22 cellular contexts compared by ENCODE assay signal in the genomic region with DNA sequence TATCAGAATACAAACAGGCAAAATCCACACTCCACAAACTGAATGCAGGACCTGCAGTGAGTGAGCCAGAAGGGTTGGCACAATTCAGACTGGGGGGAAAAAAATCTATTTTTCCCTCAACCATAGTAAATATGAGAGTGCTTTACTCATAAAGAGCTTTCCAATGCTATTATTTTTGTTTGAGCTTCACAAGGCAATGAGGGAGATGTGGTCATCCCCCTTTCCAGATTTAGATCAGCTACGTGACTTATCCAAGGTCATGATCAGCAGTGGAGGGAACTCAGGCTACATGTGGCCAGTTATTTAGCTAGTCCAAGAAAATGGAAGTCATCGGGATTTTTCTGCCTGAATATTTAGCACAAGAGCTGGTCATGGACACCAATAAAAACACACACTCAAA.
A peak's percentile ranks its signal among the peaks of the same experiment; 100 is the strongest.
DNase-seq lines count a peak whose midpoint lies in the region; ATAC-seq and TF ChIP-seq lines count a peak whose summit lies in the region.
"Had no signal": no experiment of that assay in that cellular context is flagged by ENCODE, and none has a peak within 500 bp of the region (broad histone marks: within the 10 kb centered on the region; RNA-seq: fewer than 3 reads in every experiment).

No MANE protein-coding gene starts in this region.

- no peaks in the 10 kb centered on the region for H3K79me2 ChIP-seq in osteoblast (ENCODE audit: insufficient read depth, low read length)

- H3K36me3 ChIP-seq in osteoblast (ENCODE audit: insufficient read depth, low read length) (no peaks in the 10 kb centered on the region), esophagus muscularis mucosa (no peaks in the 10 kb centered on the region)
- H3K36me3 ChIP-seq: breast epithelium, gastrocnemius medialis, upper lobe of right lung had no signal

- H3K4me3 ChIP-seq in osteoblast (ENCODE audit: insufficient read depth, low read length) (no peak overlapping the region), esophagus muscularis mucosa (no peak overlapping the region)
- H3K4me3 ChIP-seq: A549, breast epithelium, gastrocnemius medialis, upper lobe of right lung had no signal

- no peak for TF ChIP-seq CTCF in activated CD8-positive, alpha-beta T cell treated with anti-CD3 and anti-CD28 coated beads for 36 hours (IDR thresholded peaks at IDR 0.05)
- TF ChIP-seq CTCF in osteoblast (IDR thresholded peaks at IDR 0.05; ENCODE audit: extremely low read depth, low read depth, low read length) (no peak), esophagus muscularis mucosa (IDR thresholded peaks at IDR 0.05) (no peak)

- WGBS in esophagus muscularis mucosa: 90% methylated on average over 2 of the region's 2 CpGs

- CTCF ChIA-PET in activated CD8-positive, alpha-beta T cell treated with anti-CD3 and anti-CD28 coated beads for 36 hours (lab: Charles Lee): interaction anchor here (1.0 kb wide), 1 partner anchor 486 kb away, joined by 3 read pairs; no protein-coding TSS in a partner anchor
- CTCF ChIA-PET in activated CD8-positive, alpha-beta T cell treated with anti-CD3 and anti-CD28 coated beads, Interleukin-2, amount 10 ng/mL, durations not matched to agents 7 days and 5 days (lab: Charles Lee): interaction anchor here (0.7 kb wide), 1 partner anchor 1037 kb away, joined by 3 read pairs; no protein-coding TSS in a partner anchor

- ATAC-seq in activated CD8-positive, alpha-beta T cell treated with anti-CD3 and anti-CD28 coated beads for 36 hours: peak; percentile 35
- no peak for ATAC-seq in activated CD8-positive, alpha-beta T cell treated with anti-CD3 and anti-CD28 coated beads, Interleukin-2, amount 10 ng/mL, durations not matched to agents 7 days and 5 days
- ATAC-seq in GM21360 (IDR thresholded peaks at IDR 0.05; ENCODE audit: unreplicated experiment): peak; percentile 32
- ATAC-seq in HG03432 (IDR thresholded peaks at IDR 0.05; ENCODE audit: unreplicated experiment): peak; percentile 41
- ATAC-seq in GM21619 (IDR thresholded peaks at IDR 0.05; ENCODE audit: unreplicated experiment): no peak
- no peak for ATAC-seq in GM18517 (IDR thresholded peaks at IDR 0.05; ENCODE audit: unreplicated experiment)
- ATAC-seq: A549, gastrocnemius medialis, left colon, upper lobe of right lung, WTC11 had no signal

- no peak for TF ChIP-seq POLR2A in esophagus muscularis mucosa (IDR thresholded peaks at IDR 0.05; ENCODE audit: low read depth)

- no peaks in the 10 kb centered on the region for H3K27me3 Mint-ChIP-seq in activated CD8-positive, alpha-beta T cell treated with anti-CD3 and anti-CD28 coated beads for 36 hours
- peaks cover 6% of the 10 kb centered on the region for H3K27me3 Mint-ChIP-seq in activated CD8-positive, alpha-beta T cell treated with anti-CD3 and anti-CD28 coated beads, Interleukin-2, amount 10 ng/mL, durations not matched to agents 7 days and 5 days (ENCODE audit: low read depth)

- H3K36me3 Mint-ChIP-seq in activated CD8-positive, alpha-beta T cell treated with anti-CD3 and anti-CD28 coated beads for 36 hours (ENCODE audit: low read depth): no peaks in the 10 kb centered on the region
- H3K36me3 Mint-ChIP-seq in activated CD8-positive, alpha-beta T cell treated with anti-CD3 and anti-CD28 coated beads, Interleukin-2, amount 10 ng/mL, durations not matched to agents 7 days and 5 days (ENCODE audit: low read depth): no peaks in the 10 kb centered on the region
- H3K36me3 Mint-ChIP-seq: CD14-positive monocyte, WTC11 had no signal

- H4K20me1 ChIP-seq in osteoblast (ENCODE audit: insufficient read depth, low read length): no peaks in the 10 kb centered on the region

- H3K9me3 ChIP-seq in osteoblast (ENCODE audit: low read depth, low read length) (no peaks in the 10 kb centered on the region), esophagus muscularis mucosa (no peaks in the 10 kb centered on the region)
- H3K9me3 ChIP-seq: A549, breast epithelium, gastrocnemius medialis, upper lobe of right lung had no signal

- POLR2A ChIA-PET in activated CD8-positive, alpha-beta T cell treated with anti-CD3 and anti-CD28 coated beads for 36 hours (lab: Charles Lee): no interaction called here
- POLR2A ChIA-PET in activated CD8-positive, alpha-beta T cell treated with anti-CD3 and anti-CD28 coated beads, Interleukin-2, amount 10 ng/mL, durations not matched to agents 7 days and 5 days (lab: Charles Lee): no interaction called here

- no peak overlapping the region for H3K4me2 ChIP-seq in osteoblast (ENCODE audit: insufficient read depth, low read length)
- H3K4me2 ChIP-seq: A549 had no signal

- DNase-seq in activated CD8-positive, alpha-beta T cell treated with anti-CD3 and anti-CD28 coated beads for 36 hours: no peak
- no peak for DNase-seq in activated CD8-positive, alpha-beta T cell treated with anti-CD3 and anti-CD28 coated beads, Interleukin-2, amount 10 ng/mL, durations not matched to agents 7 days and 5 days
- no peak for DNase-seq in osteoblast (ENCODE audit: insufficient read length, low spot score, missing footprints)
- no peak for DNase-seq in esophagus muscularis mucosa (ENCODE audit: extremely low spot score)
- DNase-seq: activated naive CD8-positive, alpha-beta T cell treated with anti-CD3 and anti-CD28 coated beads, Interleukin-2, amount 10 ng/mL, durations not matched to agents 7 days and 5 days; DMS153; gastrocnemius medialis; left colon; NCI-H1694; NCI-H446; SHP77 treated with DMSO at 0.1 percent for 48 hours; stimulated activated naive CD4-positive, alpha-beta T cell treated with Interleukin-2 at 50 U/mL for 16 hours; upper lobe of right lung had no signal

- intact Hi-C loops in activated CD8-positive, alpha-beta T cell treated with anti-CD3 and anti-CD28 coated beads for 36 hours (cut with micrococcal nuclease): no loop called here
- intact Hi-C loops in esophagus muscularis mucosa (cut with DNase I): no loop called here

- H3K4me1 ChIP-seq in osteoblast (ENCODE audit: insufficient read depth, low read length) (peaks cover 7% of the 10 kb centered on the region), esophagus muscularis mucosa (peaks cover 0 to 18% (median 16%) of the 10 kb centered on the region in 4 donors)
- H3K4me1 ChIP-seq: A549, breast epithelium, gastrocnemius medialis had no signal

- TF ChIP-seq EP300 in esophagus muscularis mucosa (IDR thresholded peaks at IDR 0.05): no peak

- no peak overlapping the region for H3K27ac Mint-ChIP-seq in activated CD8-positive, alpha-beta T cell treated with anti-CD3 and anti-CD28 coated beads for 36 hours
- H3K27ac Mint-ChIP-seq in activated CD8-positive, alpha-beta T cell treated with anti-CD3 and anti-CD28 coated beads, Interleukin-2, amount 10 ng/mL, durations not matched to agents 7 days and 5 days: no peak overlapping the region
- H3K27ac Mint-ChIP-seq: activated naive CD8-positive, alpha-beta T cell treated with anti-CD3 and anti-CD28 coated beads, Interleukin-2, amount 10 ng/mL, durations not matched to agents 7 days and 5 days; CD14-positive monocyte; dendritic cell treated with granulocyte-macrophage colony-stimulating factor and Interleukin-4, amounts not matched to agents 40 ng/mL and 50 ng/mL, for 4 days; WTC11 had no signal

- no peak overlapping the region for H3K4me3 Mint-ChIP-seq in activated CD8-positive, alpha-beta T cell treated with anti-CD3 and anti-CD28 coated beads for 36 hours
- H3K4me3 Mint-ChIP-seq in activated CD8-positive, alpha-beta T cell treated with anti-CD3 and anti-CD28 coated beads, Interleukin-2, amount 10 ng/mL, durations not matched to agents 7 days and 5 days: no peak overlapping the region
- H3K4me3 Mint-ChIP-seq: activated naive CD8-positive, alpha-beta T cell treated with anti-CD3 and anti-CD28 coated beads, Interleukin-2, amount 10 ng/mL, durations not matched to agents 7 days and 5 days; CD14-positive monocyte; dendritic cell treated with granulocyte-macrophage colony-stimulating factor and Interleukin-4, amounts not matched to agents 40 ng/mL and 50 ng/mL, for 4 days; WTC11 had no signal

- H3K27me3 ChIP-seq in osteoblast (ENCODE audit: insufficient read depth, low read length): no peaks in the 10 kb centered on the region
- H3K27me3 ChIP-seq in esophagus muscularis mucosa: no peaks in the 10 kb centered on the region
- H3K27me3 ChIP-seq: breast epithelium, gastrocnemius medialis, upper lobe of right lung had no signal

- no peaks in the 10 kb centered on the region for H3K9me3 Mint-ChIP-seq in activated CD8-positive, alpha-beta T cell treated with anti-CD3 and anti-CD28 coated beads for 36 hours
- no peaks in the 10 kb centered on the region for H3K9me3 Mint-ChIP-seq in activated CD8-positive, alpha-beta T cell treated with anti-CD3 and anti-CD28 coated beads, Interleukin-2, amount 10 ng/mL, durations not matched to agents 7 days and 5 days (ENCODE audit: insufficient read depth)
- H3K9me3 Mint-ChIP-seq: CD14-positive monocyte; dendritic cell treated with granulocyte-macrophage colony-stimulating factor and Interleukin-4, amounts not matched to agents 40 ng/mL and 50 ng/mL, for 4 days had no signal

- H2AFZ ChIP-seq in osteoblast (ENCODE audit: low read length): peak overlapping the region; percentile 10

- peaks cover 36% of the 10 kb centered on the region for H3K4me1 Mint-ChIP-seq in activated CD8-positive, alpha-beta T cell treated with anti-CD3 and anti-CD28 coated beads for 36 hours (ENCODE audit: low read depth)
- H3K4me1 Mint-ChIP-seq in activated CD8-positive, alpha-beta T cell treated with anti-CD3 and anti-CD28 coated beads, Interleukin-2, amount 10 ng/mL, durations not matched to agents 7 days and 5 days (ENCODE audit: low read depth): peaks cover 19% of the 10 kb centered on the region

- H3K27ac ChIP-seq in osteoblast (ENCODE audit: low read depth, low read length): no peak overlapping the region
- H3K27ac ChIP-seq in esophagus muscularis mucosa (replicated peaks in 1 of 4): no peak overlapping the region
- H3K27ac ChIP-seq: A549, breast epithelium, gastrocnemius medialis, upper lobe of right lung had no signal

Comparison
In these comparisons a context has a peak if more than half of its experiments do, and no peak if none do; other contexts are left out.
1. ATAC-seq: peak in activated CD8-positive, alpha-beta T cell treated with anti-CD3 and anti-CD28 coated beads for 36 hours (single experiment), GM21360 (single experiment) and HG03432 (single experiment); none in activated CD8-positive, alpha-beta T cell treated with anti-CD3 and anti-CD28 coated beads, Interleukin-2, amount 10 ng/mL, durations not matched to agents 7 days and 5 days (single experiment), GM21619 (single experiment) and GM18517 (single experiment).